40 cellular contexts compared by ENCODE assay signal in genomic region chr17:70297397-70297796, GRCh38.
"Had no signal": no experiment of that assay in that cellular context is flagged by ENCODE, and none has a peak within 500 bp of the region (broad histone marks: within the 10 kb centered on the region; RNA-seq: fewer than 3 reads in every experiment).

No MANE protein-coding gene starts in this region.

- FAIRE-seq: astrocyte, bronchial epithelial cell had no signal

- DNase-seq: activated effector memory CD4-positive, alpha-beta T cell treated with anti-CD3 and anti-CD28 coated beads, Interleukin-2, amount 50 U/mL, for 16 hours; activated effector memory CD4-positive, alpha-beta T cell treated with Interleukin-2 at 50 U/mL for 16 hours; activated gamma-delta T cell; activated gamma-delta T cell treated with Interleukin-2 at 50 U/mL for 16 hours; activated naive CD4-positive, alpha-beta T cell; activated naive CD4-positive, alpha-beta T cell treated with anti-CD3 and anti-CD28 coated beads for 36 hours; activated naive CD4-positive, alpha-beta T cell treated with anti-CD3 and anti-CD28 coated beads, Interleukin-2, amount 10 ng/mL, durations not matched to agents 7 days and 5 days; activated naive CD4-positive, alpha-beta T cell treated with anti-CD3 and anti-CD28 coated beads, Interleukin-2, amount 50 U/mL, for 16 hours; activated naive CD4-positive, alpha-beta T cell treated with Interleukin-2 at 50 U/mL for 16 hours; activated naive CD8-positive, alpha-beta T cell treated with anti-CD3 and anti-CD28 coated beads for 36 hours; activated naive CD8-positive, alpha-beta T cell treated with anti-CD3 and anti-CD28 coated beads, Interleukin-2, amount 10 ng/mL, durations not matched to agents 7 days and 5 days; activated naive CD8-positive, alpha-beta T cell treated with anti-CD3 and anti-CD28 coated beads, Interleukin-2, amount 50 U/mL, for 24 hours; activated T-cell treated with anti-CD3 and anti-CD28 coated beads, Interleukin-2, amount 50 U/mL, for 1 hour; activated T-cell treated with anti-CD3 and anti-CD28 coated beads, Interleukin-2, amount 50 U/mL, for 24 hours; activated T-cell treated with anti-CD3 and anti-CD28 coated beads, Interleukin-2, amount 50 U/mL, for 4 hours; activated T-cell treated with anti-CD3 and anti-CD28 coated beads, Interleukin-2, amount 50 U/mL, for 48 hours; activated T-cell treated with anti-CD3 and anti-CD28 coated beads, Interleukin-2, amount 50 U/mL, for 72 hours; adrenal gland; amniotic stem cell; amygdala; anterior cingulate cortex; aorta; body of pancreas; brain microvascular endothelial cell; caudate nucleus; central memory CD4-positive, alpha-beta T cell; cerebellar nuclear complex had no signal

- H3K4me3 ChIP-seq: adrenal gland, ascending aorta, body of pancreas, breast epithelium, cardiac muscle cell had no signal

- H3K27ac Mint-ChIP-seq: activated naive CD4-positive, alpha-beta T cell treated with anti-CD3 and anti-CD28 coated beads for 36 hours; activated naive CD4-positive, alpha-beta T cell treated with anti-CD3 and anti-CD28 coated beads, Interleukin-2, amount 10 ng/mL, durations not matched to agents 7 days and 5 days; activated naive CD4-positive, alpha-beta T cell treated with anti-CD3 and anti-CD28 coated beads, Interleukin-2, amount 50 U/mL, for 24 hours; activated naive CD4-positive, alpha-beta T cell treated with anti-CD3 and anti-CD28 coated beads, Interleukin-2, amount 50 U/mL, for 72 hours; activated naive CD8-positive, alpha-beta T cell; activated naive CD8-positive, alpha-beta T cell treated with anti-CD3 and anti-CD28 coated beads for 36 hours; activated naive CD8-positive, alpha-beta T cell treated with anti-CD3 and anti-CD28 coated beads, Interleukin-2, amount 10 ng/mL, durations not matched to agents 7 days and 5 days; activated naive CD8-positive, alpha-beta T cell treated with anti-CD3 and anti-CD28 coated beads, Interleukin-2, amount 50 U/mL, for 24 hours; activated T-cell treated with anti-CD3 and anti-CD28 coated beads, Interleukin-2, amount 50 U/mL, for 24 hours; activated T-cell treated with anti-CD3 and anti-CD28 coated beads, Interleukin-2, amount 50 U/mL, for 72 hours; activated T-helper 1 cell treated with anti-CD3 and anti-CD28 coated beads, Interleukin-12 subunit alpha, Interleukin-12 subunit beta, Interleukin-2, Interleukin-4 antibody, amounts not matched to agents 30 ng/mL and 10 ng/mL and 1 ng/mL, durations not matched to agents 14 hours and 24 hours and 36 hours; activated T-helper 17 cell treated with anti-CD3 and anti-CD28 coated beads, Interleukin-2, amount 50 U/mL, for 72 hours; activated T-helper 2 cell treated with anti-CD3 and anti-CD28 coated beads, Interferon-gamma antibody, Interleukin-2, Interleukin-4, amounts not matched to agents 10 μg/mL and 5 μg/mL and 100 μg/mL, durations not matched to agents 14 hours and 24 hours and 36 hours; brain had no signal

- H3K9me3 ChIP-seq: adrenal gland, ascending aorta, body of pancreas, breast epithelium had no signal

- H3K4me1 Mint-ChIP-seq: activated naive CD4-positive, alpha-beta T cell treated with anti-CD3 and anti-CD28 coated beads, Interleukin-2, amount 10 ng/mL, durations not matched to agents 7 days and 5 days; activated naive CD4-positive, alpha-beta T cell treated with anti-CD3 and anti-CD28 coated beads, Interleukin-2, amount 50 U/mL, for 24 hours; activated naive CD8-positive, alpha-beta T cell treated with anti-CD3 and anti-CD28 coated beads for 36 hours; activated naive CD8-positive, alpha-beta T cell treated with anti-CD3 and anti-CD28 coated beads, Interleukin-2, amount 10 ng/mL, durations not matched to agents 7 days and 5 days; activated naive CD8-positive, alpha-beta T cell treated with anti-CD3 and anti-CD28 coated beads, Interleukin-2, amount 50 U/mL, for 24 hours; central memory CD8-positive, alpha-beta T cell had no signal

- H3K27ac ChIP-seq: adrenal gland, ascending aorta, body of pancreas, brain microvascular endothelial cell, breast epithelium, cardiac muscle cell had no signal

- H3K36me3 ChIP-seq: adrenal gland, ascending aorta, brain microvascular endothelial cell, breast epithelium, cardiac muscle cell had no signal

- H3K27me3 ChIP-seq: adrenal gland, ascending aorta, body of pancreas, brain microvascular endothelial cell, breast epithelium, cardiac muscle cell had no signal

- H3K4me1 ChIP-seq: adrenal gland, ascending aorta, body of pancreas, breast epithelium had no signal

- ATAC-seq: activated naive CD4-positive, alpha-beta T cell treated with anti-CD3 and anti-CD28 coated beads, Interleukin-2, amount 50 U/mL, for 72 hours; activated naive CD8-positive, alpha-beta T cell treated with anti-CD3 and anti-CD28 coated beads, Interleukin-2, amount 50 U/mL, for 24 hours; activated T-cell treated with anti-CD3 and anti-CD28 coated beads, Interleukin-2, amount 50 U/mL, for 4 hours; activated T-cell treated with anti-CD3 and anti-CD28 coated beads, Interleukin-2, amount 50 U/mL, for 72 hours; activated T-helper 17 cell treated with anti-CD3 and anti-CD28 coated beads, Interleukin-2, amount 50 U/mL, for 72 hours; body of pancreas had no signal

- H3K27me3 Mint-ChIP-seq: activated naive CD4-positive, alpha-beta T cell treated with anti-CD3 and anti-CD28 coated beads, Interleukin-2, amount 10 ng/mL, durations not matched to agents 7 days and 5 days; activated naive CD4-positive, alpha-beta T cell treated with anti-CD3 and anti-CD28 coated beads, Interleukin-2, amount 50 U/mL, for 24 hours; activated naive CD8-positive, alpha-beta T cell; activated naive CD8-positive, alpha-beta T cell treated with anti-CD3 and anti-CD28 coated beads for 36 hours; activated naive CD8-positive, alpha-beta T cell treated with anti-CD3 and anti-CD28 coated beads, Interleukin-2, amount 10 ng/mL, durations not matched to agents 7 days and 5 days; activated naive CD8-positive, alpha-beta T cell treated with anti-CD3 and anti-CD28 coated beads, Interleukin-2, amount 50 U/mL, for 24 hours; activated T-cell treated with anti-CD3 and anti-CD28 coated beads, Interleukin-2, amount 50 U/mL, for 24 hours; activated T-helper 17 cell treated with anti-CD3 and anti-CD28 coated beads, Interleukin-2, amount 50 U/mL, for 72 hours; central memory CD8-positive, alpha-beta T cell had no signal

- H3K36me3 Mint-ChIP-seq: activated naive CD4-positive, alpha-beta T cell treated with anti-CD3 and anti-CD28 coated beads, Interleukin-2, amount 10 ng/mL, durations not matched to agents 7 days and 5 days; activated naive CD4-positive, alpha-beta T cell treated with anti-CD3 and anti-CD28 coated beads, Interleukin-2, amount 50 U/mL, for 24 hours; activated naive CD4-positive, alpha-beta T cell treated with anti-CD3 and anti-CD28 coated beads, Interleukin-2, amount 50 U/mL, for 72 hours; activated naive CD8-positive, alpha-beta T cell; activated naive CD8-positive, alpha-beta T cell treated with anti-CD3 and anti-CD28 coated beads for 36 hours; activated naive CD8-positive, alpha-beta T cell treated with anti-CD3 and anti-CD28 coated beads, Interleukin-2, amount 10 ng/mL, durations not matched to agents 7 days and 5 days; brain had no signal

- H3K4me3 Mint-ChIP-seq: activated naive CD4-positive, alpha-beta T cell treated with anti-CD3 and anti-CD28 coated beads for 36 hours; activated naive CD4-positive, alpha-beta T cell treated with anti-CD3 and anti-CD28 coated beads, Interleukin-2, amount 10 ng/mL, durations not matched to agents 7 days and 5 days; activated naive CD4-positive, alpha-beta T cell treated with anti-CD3 and anti-CD28 coated beads, Interleukin-2, amount 50 U/mL, for 24 hours; activated naive CD8-positive, alpha-beta T cell; activated naive CD8-positive, alpha-beta T cell treated with anti-CD3 and anti-CD28 coated beads for 36 hours; activated naive CD8-positive, alpha-beta T cell treated with anti-CD3 and anti-CD28 coated beads, Interleukin-2, amount 10 ng/mL, durations not matched to agents 7 days and 5 days; activated naive CD8-positive, alpha-beta T cell treated with anti-CD3 and anti-CD28 coated beads, Interleukin-2, amount 50 U/mL, for 24 hours; activated T-cell treated with anti-CD3 and anti-CD28 coated beads, Interleukin-2, amount 50 U/mL, for 24 hours; activated T-cell treated with anti-CD3 and anti-CD28 coated beads, Interleukin-2, amount 50 U/mL, for 4 hours; activated T-cell treated with anti-CD3 and anti-CD28 coated beads, Interleukin-2, amount 50 U/mL, for 72 hours; activated T-helper 1 cell treated with anti-CD3 and anti-CD28 coated beads, Interleukin-12 subunit alpha, Interleukin-12 subunit beta, Interleukin-2, Interleukin-4 antibody, amounts not matched to agents 30 ng/mL and 10 ng/mL and 1 ng/mL, durations not matched to agents 14 hours and 24 hours and 36 hours; activated T-helper 17 cell treated with anti-CD3 and anti-CD28 coated beads, Interleukin-2, amount 50 U/mL, for 72 hours; brain; central memory CD8-positive, alpha-beta T cell had no signal
